Comparison of ENCODE assay signal across 8 cellular contexts in genomic region chr14:30521899-30522736, GRCh38. TPM values are rescaled to one million over a fixed set of nuclear protein-coding genes. Genes with fewer than 3 reads are reported as not detected.
DNase-seq lines count a peak whose midpoint lies in the region; ATAC-seq and TF ChIP-seq lines count a peak whose summit lies in the region.

No MANE protein-coding gene starts in this region.

- H3K4me3 ChIP-seq in heart left ventricle (no peak overlapping the region), HEK293 (ENCODE audit: low read depth, low read length) (no peak overlapping the region), WERI-Rb-1 (ENCODE audit: low read depth, low read length) (no peak overlapping the region), hepatocyte (no peak overlapping the region), tibial nerve (no peak overlapping the region)

- peak; percentile 64 to 85 (median 74) for TF ChIP-seq CTCF in heart left ventricle (IDR thresholded peaks at IDR 0.05)
- no peak; the same call in 1 of the 2 replicates for TF ChIP-seq CTCF in HEK293 (tag by site-specific recombination; IDR thresholded peaks at IDR 0.05)
- TF ChIP-seq CTCF in WERI-Rb-1 (IDR thresholded peaks at IDR 0.05; ENCODE audit: low read depth, low read length), result peak; percentile 52
- peak; percentile 65 for TF ChIP-seq CTCF in hepatocyte (IDR thresholded peaks at IDR 0.05; ENCODE audit: poor library complexity)
- peak; percentile 47 to 71 (median 68) for TF ChIP-seq CTCF in tibial nerve (IDR thresholded peaks at IDR 0.05)

- H4K20me1 ChIP-seq in hepatocyte (ENCODE audit: insufficient read depth, poor library complexity, severe bottlenecking), result no peaks in the 10 kb centered on the region

- H3K4me2 ChIP-seq in hepatocyte, result no peak overlapping the region

- no peak for ATAC-seq in heart left ventricle
- ATAC-seq in Right ventricle myocardium superior (ENCODE audit: poor library complexity), result no peak

- TF ChIP-seq EP300 in tibial nerve (IDR thresholded peaks at IDR 0.05), result no peak

- no peak for TF ChIP-seq POLR2A in heart left ventricle (IDR thresholded peaks at IDR 0.05)
- no peak for TF ChIP-seq POLR2A in tibial nerve (IDR thresholded peaks at IDR 0.05)

- CTCF ChIA-PET in HEK293 (lab: Yijun Ruan, JAX), result interaction anchor here (0.7 to 1.4 kb wide), 8 partner anchors 8 to 304 kb away, joined by 3 to 7 read pairs (median 4); no protein-coding TSS in a partner anchor

- intact Hi-C loops in heart left ventricle (cut with DNase I) (loop anchor here (5.0 to 10.0 kb wide), 3 partner anchors 145 to 150 kb away; no protein-coding TSS in a partner anchor), Right ventricle myocardium superior (cut with DNase I) (loop anchor here (10.0 kb wide), 1 partner anchor 147 kb away; no protein-coding TSS in a partner anchor)

- H3K27me3 ChIP-seq in heart left ventricle (no peaks in the 10 kb centered on the region), WERI-Rb-1 (ENCODE audit: insufficient read depth, low read depth, severe bottlenecking) (no peaks in the 10 kb centered on the region), hepatocyte (no peaks in the 10 kb centered on the region), tibial nerve (no peaks in the 10 kb centered on the region)

- no peak overlapping the region for H2AFZ ChIP-seq in hepatocyte

- H3K9me3 ChIP-seq in heart left ventricle, result no peaks in the 10 kb centered on the region
- no peaks in the 10 kb centered on the region for H3K9me3 ChIP-seq in HEK293 (ENCODE audit: control insufficient read depth, insufficient read depth, low read depth, low read length)
- H3K9me3 ChIP-seq in WERI-Rb-1 (ENCODE audit: severe bottlenecking), result no peaks in the 10 kb centered on the region
- no peaks in the 10 kb centered on the region for H3K9me3 ChIP-seq in hepatocyte (ENCODE audit: low read depth)
- no peaks in the 10 kb centered on the region for H3K9me3 ChIP-seq in tibial nerve

- 29 to 38% (median 35%) methylated on average over 9 of the region's 9 CpGs for WGBS in heart left ventricle, 4 donors
- WGBS in hepatocyte (ENCODE audit: low lambda C conversion rate, missing lambda C conversion rate), result 36% methylated on average over 9 of the region's 9 CpGs
- WGBS in tibial nerve, 2 donors, result 30 to 31% methylated on average over 9 of the region's 9 CpGs

- H3K9me2 ChIP-seq in hepatocyte (replicated peaks; ENCODE audit: insufficient read depth), result no peaks in the 10 kb centered on the region

- H3K27ac ChIP-seq in heart left ventricle (no peak overlapping the region), HEK293 (ENCODE audit: extremely low read depth, low read depth, low read length) (no peak overlapping the region), WERI-Rb-1 (no peak overlapping the region), hepatocyte (no peak overlapping the region), tibial nerve (no peak overlapping the region)

- H3K4me1 ChIP-seq in heart left ventricle (peaks cover 0 to 10% (median 0%) of the 10 kb centered on the region in 12 donors), HEK293 (ENCODE audit: control insufficient read depth, insufficient read depth, low read length) (no peaks in the 10 kb centered on the region), hepatocyte (ENCODE audit: insufficient read depth) (no peaks in the 10 kb centered on the region), tibial nerve (peaks cover 0 to 16% (median 0%) of the 10 kb centered on the region in 4 donors)

- H3K36me3 ChIP-seq in heart left ventricle, result no peaks in the 10 kb centered on the region
- H3K36me3 ChIP-seq in HEK293 (ENCODE audit: control insufficient read depth in 2 of 2, insufficient read depth in 1 of 2, low read length in 2 of 2), result no peaks in the 10 kb centered on the region
- no peaks in the 10 kb centered on the region for H3K36me3 ChIP-seq in WERI-Rb-1
- no peaks in the 10 kb centered on the region for H3K36me3 ChIP-seq in hepatocyte (replicated peaks; ENCODE audit: insufficient read depth, low read depth)
- no peaks in the 10 kb centered on the region for H3K36me3 ChIP-seq in tibial nerve

- DNase-seq in heart left ventricle (no peak), Right ventricle myocardium superior (no peak), NCI-H1694 treated with DMSO at 0.1 percent for 48 hours (lab: John Stamatoyannopoulos, UW) (peak; percentile 88), WERI-Rb-1 (no peak), hepatocyte (ENCODE audit: low spot score) (peak; percentile 54), tibial nerve (ENCODE audit: low spot score in 2 of 2) (no peak)
- DNase-seq in NK-92 treated with Interleukin-12 subunit alpha and Interleukin-12 subunit beta, amount 100 ng/mL, for 24 hours (lab: John Stamatoyannopoulos, UW), result no peak

- POLR2A ChIA-PET in HEK293 (lab: Yijun Ruan, JAX), result no interaction called here

- no peaks in the 10 kb centered on the region for H3K79me2 ChIP-seq in hepatocyte

TF ChIP-seq in HEK293, 187 proteins besides CTCF, POLR2A, EP300 and RAD21:
- peak; percentile 49 for TF ChIP-seq ZNF654 (tag by site-specific recombination; IDR thresholded peaks at IDR 0.05; ENCODE audit: low read depth)
- no peak for TF ChIP-seq KLF9 (tag by site-specific recombination; IDR thresholded peaks at IDR 0.05; ENCODE audit: low read depth)

RNA-seq across cellular contexts. Expression of gene G2E3, which starts 36.8 kb away (rescaled TPM):
- 10 to 100 TPM in 1 of 9 donors, 1 to 10 TPM in 8; 2.8 to 10.2 (median 8.2) TPM for total RNA-seq in heart left ventricle
- 1 to 10 TPM; 2.4 to 5.5 TPM for polyA plus RNA-seq in heart left ventricle
- total RNA-seq in Right ventricle myocardium superior, result 5.2 TPM
- 16.7 TPM in 2 replicates for total RNA-seq in hepatocyte
- 8.9 and 9.7 TPM in 2 replicates for polyA plus RNA-seq in hepatocyte
- total RNA-seq in tibial nerve, result 10 to 100 TPM; 10.3 to 21.0 (median 13.6) TPM

Comparison
In these comparisons a context has a peak if more than half of its experiments do, and no peak if none do; other contexts are left out.
1. DNase-seq: peak in NCI-H1694 treated with DMSO at 0.1 percent for 48 hours (single experiment) and hepatocyte (single experiment); none in heart left ventricle (0 of 5), Right ventricle myocardium superior (single experiment), WERI-Rb-1 (single experiment), tibial nerve (0 of 2) and NK-92 treated with Interleukin-12 subunit alpha and Interleukin-12 subunit beta, amount 100 ng/mL, for 24 hours (single experiment).